In the genomic region with DNA sequence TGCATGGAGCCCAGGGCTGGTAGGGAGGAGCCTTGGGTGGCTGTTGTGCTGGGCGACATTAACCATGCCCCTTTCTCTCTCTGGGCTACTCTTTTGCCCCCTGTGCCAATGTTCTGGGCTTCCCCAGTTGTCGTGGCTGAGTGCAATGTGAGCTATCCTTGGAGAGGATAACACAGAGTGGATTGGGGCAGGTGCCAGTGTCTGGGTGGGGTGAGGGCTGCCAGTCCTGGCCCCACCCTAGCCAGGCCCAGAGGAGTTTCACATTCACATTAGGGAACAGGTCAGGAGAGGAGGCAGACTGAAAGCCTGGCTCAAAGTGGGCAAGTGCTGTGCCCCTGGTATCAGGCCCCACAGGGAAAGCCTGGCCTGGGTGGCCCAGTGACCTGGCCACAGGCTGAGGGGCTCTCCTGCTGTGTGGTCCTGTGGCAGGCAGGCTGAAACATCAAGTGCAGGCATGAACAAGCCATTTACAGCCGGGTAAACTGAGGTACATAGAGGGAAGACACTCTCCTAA, we compare ENCODE assay signal across 1 cellular context.
TF ChIP-seq lines count a peak whose summit lies in the region.

No MANE protein-coding gene starts in this region.

TF ChIP-seq in WTC11, 78 proteins besides CTCF, POLR2A, EP300 and RAD21 (continued from another document):
- TF ChIP-seq, protein P1, sequence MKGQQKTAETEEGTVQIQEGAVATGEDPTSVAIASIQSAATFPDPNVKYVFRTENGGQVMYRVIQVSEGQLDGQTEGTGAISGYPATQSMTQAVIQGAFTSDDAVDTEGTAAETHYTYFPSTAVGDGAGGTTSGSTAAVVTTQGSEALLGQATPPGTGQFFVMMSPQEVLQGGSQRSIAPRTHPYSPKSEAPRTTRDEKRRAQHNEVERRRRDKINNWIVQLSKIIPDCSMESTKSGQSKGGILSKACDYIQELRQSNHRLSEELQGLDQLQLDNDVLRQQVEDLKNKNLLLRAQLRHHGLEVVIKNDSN (CRISPR knock-in tag; IDR thresholded peaks at IDR 0.05), result no peak
- TF ChIP-seq ZNF138 (CRISPR knock-in tag; conservative IDR thresholded peaks at IDR 0.05) (no peak), HMGXB4 (CRISPR knock-in tag; IDR thresholded peaks at IDR 0.05) (no peak)
